8 cellular contexts compared by ENCODE assay signal in genomic region chr19:34359954-34360315, GRCh38. TPM values are rescaled to one million over a fixed set of nuclear protein-coding genes. Genes with fewer than 3 reads are reported as not detected.
DNase-seq lines count a peak whose midpoint lies in the region; ATAC-seq and TF ChIP-seq lines count a peak whose summit lies in the region.

No MANE protein-coding gene starts in this region.

- peak overlapping the region; percentile 96 for H3K27ac Mint-ChIP-seq in activated CD8-positive, alpha-beta memory T cell treated with anti-CD3 and anti-CD28 coated beads, Interleukin-2, amount 10 ng/mL, durations not matched to agents 7 days and 5 days
- H3K27ac Mint-ChIP-seq in activated naive CD8-positive, alpha-beta T cell treated with anti-CD3 and anti-CD28 coated beads, Interleukin-2, amount 10 ng/mL, durations not matched to agents 7 days and 5 days, result peak overlapping the region; percentile 97

- no peaks in the 10 kb centered on the region for H3K9me3 ChIP-seq in left lung
- no peaks in the 10 kb centered on the region for H3K9me3 ChIP-seq in thoracic aorta

- H3K4me1 ChIP-seq in left lung (peaks cover 5 to 21% of the 10 kb centered on the region in 2 donors), thoracic aorta (ENCODE audit: control insufficient read depth in 1 of 2, low read depth in 2 of 2) (peaks cover 3 to 19% of the 10 kb centered on the region in 2 donors)

- CTCF ChIA-PET in activated CD8-positive, alpha-beta memory T cell treated with anti-CD3 and anti-CD28 coated beads, Interleukin-2, amount 10 ng/mL, durations not matched to agents 7 days and 5 days (lab: Charles Lee), result interaction anchor here (0.5 to 2.9 kb wide), 8 partner anchors 9 to 189 kb away, joined by 3 to 18 read pairs (median 5); no protein-coding TSS in a partner anchor

- POLR2A ChIA-PET in activated naive CD8-positive, alpha-beta T cell treated with anti-CD3 and anti-CD28 coated beads, Interleukin-2, amount 10 ng/mL, durations not matched to agents 7 days and 5 days (lab: Charles Lee), result interaction anchor here (0.7 to 2.1 kb wide), 5 partner anchors 9 to 986 kb away, joined by 3 to 10 read pairs (median 5); partner anchors contain the start of genes CEBPG and UBA2

- no peaks in the 10 kb centered on the region for H3K9me3 Mint-ChIP-seq in activated CD8-positive, alpha-beta memory T cell treated with anti-CD3 and anti-CD28 coated beads, Interleukin-2, amount 10 ng/mL, durations not matched to agents 7 days and 5 days (ENCODE audit: low read depth)
- H3K9me3 Mint-ChIP-seq in activated naive CD8-positive, alpha-beta T cell treated with anti-CD3 and anti-CD28 coated beads, Interleukin-2, amount 10 ng/mL, durations not matched to agents 7 days and 5 days, result no peaks in the 10 kb centered on the region

- intact Hi-C loops in left lung (cut with DNase I), result no loop called here

- DNase-seq in activated CD8-positive, alpha-beta memory T cell treated with anti-CD3 and anti-CD28 coated beads, Interleukin-2, amount 10 ng/mL, durations not matched to agents 7 days and 5 days, result no peak
- DNase-seq in activated CD8-positive, alpha-beta memory T cell treated with anti-CD3 and anti-CD28 coated beads, Interleukin-2, amount 50 U/mL, for 4 hours, result no peak
- no peak for DNase-seq in activated naive CD8-positive, alpha-beta T cell treated with anti-CD3 and anti-CD28 coated beads, Interleukin-2, amount 10 ng/mL, durations not matched to agents 7 days and 5 days
- DNase-seq in left lung (peak in 1 of 2 donors; percentile 36), thoracic aorta (ENCODE audit: low spot score) (no peak), NCI-H1694 treated with DMSO at 0.1 percent for 48 hours (lab: John Stamatoyannopoulos, UW) (no peak)

- no peak for TF ChIP-seq CTCF in left lung (IDR thresholded peaks at IDR 0.05)
- TF ChIP-seq CTCF in thoracic aorta (IDR thresholded peaks at IDR 0.05), result no peak

- H3K27me3 ChIP-seq in left lung (no peaks in the 10 kb centered on the region), thoracic aorta (replicated peaks; ENCODE audit: insufficient read depth) (no peaks in the 10 kb centered on the region)

- H3K36me3 Mint-ChIP-seq in activated CD8-positive, alpha-beta memory T cell treated with anti-CD3 and anti-CD28 coated beads, Interleukin-2, amount 10 ng/mL, durations not matched to agents 7 days and 5 days, result peaks cover 2% of the 10 kb centered on the region
- H3K36me3 Mint-ChIP-seq in activated naive CD8-positive, alpha-beta T cell treated with anti-CD3 and anti-CD28 coated beads, Interleukin-2, amount 10 ng/mL, durations not matched to agents 7 days and 5 days, result peaks cover 12% of the 10 kb centered on the region

- peaks cover 51% of the 10 kb centered on the region for H3K4me1 Mint-ChIP-seq in activated CD8-positive, alpha-beta memory T cell treated with anti-CD3 and anti-CD28 coated beads, Interleukin-2, amount 10 ng/mL, durations not matched to agents 7 days and 5 days
- H3K4me1 Mint-ChIP-seq in activated naive CD8-positive, alpha-beta T cell treated with anti-CD3 and anti-CD28 coated beads, Interleukin-2, amount 10 ng/mL, durations not matched to agents 7 days and 5 days, result peaks cover 47% of the 10 kb centered on the region

- H3K4me3 ChIP-seq in left lung, result peak overlapping the region; percentile 32 to 46
- H3K4me3 ChIP-seq in thoracic aorta, result peak overlapping the region; percentile 71

- H3K27me3 Mint-ChIP-seq in activated CD8-positive, alpha-beta memory T cell treated with anti-CD3 and anti-CD28 coated beads, Interleukin-2, amount 10 ng/mL, durations not matched to agents 7 days and 5 days, result no peaks in the 10 kb centered on the region
- H3K27me3 Mint-ChIP-seq in activated naive CD8-positive, alpha-beta T cell treated with anti-CD3 and anti-CD28 coated beads, Interleukin-2, amount 10 ng/mL, durations not matched to agents 7 days and 5 days, result no peaks in the 10 kb centered on the region

- peak overlapping the region; percentile 82 to 90 for H3K27ac ChIP-seq in left lung
- H3K27ac ChIP-seq in thoracic aorta, result peak overlapping the region; percentile 79 to 84

- ATAC-seq in activated CD8-positive, alpha-beta memory T cell treated with anti-CD3 and anti-CD28 coated beads, Interleukin-2, amount 10 ng/mL, durations not matched to agents 7 days and 5 days, result no peak
- ATAC-seq in activated naive CD8-positive, alpha-beta T cell treated with anti-CD3 and anti-CD28 coated beads, Interleukin-2, amount 10 ng/mL, durations not matched to agents 7 days and 5 days (ENCODE audit: low read depth), result no peak
- ATAC-seq in left lung (no peak), thoracic aorta (ENCODE audit: insufficient number of reproducible peaks, low FRiP score, low read depth) (no peak), HG03025 (IDR thresholded peaks at IDR 0.05; ENCODE audit: low FRiP score, unreplicated experiment) (no peak), GM19035 (IDR thresholded peaks at IDR 0.05; ENCODE audit: unreplicated experiment) (no peak)

- H3K4me3 Mint-ChIP-seq in activated CD8-positive, alpha-beta memory T cell treated with anti-CD3 and anti-CD28 coated beads, Interleukin-2, amount 10 ng/mL, durations not matched to agents 7 days and 5 days, result peak overlapping the region; percentile 85
- peak overlapping the region; percentile 89 for H3K4me3 Mint-ChIP-seq in activated naive CD8-positive, alpha-beta T cell treated with anti-CD3 and anti-CD28 coated beads, Interleukin-2, amount 10 ng/mL, durations not matched to agents 7 days and 5 days

- H3K36me3 ChIP-seq in left lung, result peaks cover 0 to 4% of the 10 kb centered on the region in 2 donors
- H3K36me3 ChIP-seq in thoracic aorta, result peaks cover 8% of the 10 kb centered on the region

RNA-seq across cellular contexts. Expression of gene GPI, which starts 5.1 kb away (rescaled TPM):
- total RNA-seq in activated CD8-positive, alpha-beta memory T cell treated with anti-CD3 and anti-CD28 coated beads, Interleukin-2, amount 10 ng/mL, durations not matched to agents 7 days and 5 days, result 100 to 1,000 TPM; 501 to 600 TPM
- total RNA-seq in activated naive CD8-positive, alpha-beta T cell treated with anti-CD3 and anti-CD28 coated beads, Interleukin-2, amount 10 ng/mL, durations not matched to agents 7 days and 5 days, result 100 to 1,000 TPM; 725 to 786 TPM
- total RNA-seq in left lung, result 100 to 1,000 TPM; 189 to 248 TPM
- total RNA-seq in thoracic aorta, result 100 to 1,000 TPM; 112 to 207 TPM

RNA-seq across cellular contexts. Expression of gene PDCD2L, which starts 44.3 kb away (rescaled TPM):
- 10 to 100 TPM; 11.2 to 19.6 TPM for total RNA-seq in activated CD8-positive, alpha-beta memory T cell treated with anti-CD3 and anti-CD28 coated beads, Interleukin-2, amount 10 ng/mL, durations not matched to agents 7 days and 5 days
- 10 to 100 TPM in 1 of 2 experiments, 1 to 10 TPM in 1; 9.4 to 13.3 TPM for total RNA-seq in activated naive CD8-positive, alpha-beta T cell treated with anti-CD3 and anti-CD28 coated beads, Interleukin-2, amount 10 ng/mL, durations not matched to agents 7 days and 5 days
- total RNA-seq in left lung (10 to 100 TPM in 1 of 2 donors, 1 to 10 TPM in 1; 5.0 to 11.4 TPM), thoracic aorta (10 to 100 TPM in 1 of 2 donors, 1 to 10 TPM in 1; 6.2 to 12.8 TPM)
